ENCODE assay signal across 1 cellular context in genomic region chr9:129110740-129111142, GRCh38.
TF ChIP-seq lines count a peak whose summit lies in the region.

Gene CRAT (minus strand): TSS chr9:129110793. CDS start chr9:129110509, 284 bp downstream.

TF ChIP-seq in K562, 482 proteins besides CTCF, POLR2A, EP300 and RAD21 (continued from another document and continues in another):
- no peak for TF ChIP-seq ZBTB34 (CRISPR knock-in tag; IDR thresholded peaks at IDR 0.05)
- TF ChIP-seq PHF8 (IDR thresholded peaks at IDR 0.05; ENCODE audit: borderline replicate concordance, low read length), result peak; percentile 58; the same call in 1 of the 2 replicates
- peak; percentile 90 for TF ChIP-seq SAP30 (IDR thresholded peaks at IDR 0.05; ENCODE audit: borderline replicate concordance, insufficient read depth, low read depth, low read length, poor library complexity, severe bottlenecking)
- TF ChIP-seq ZNF592 (IDR thresholded peaks at IDR 0.05), result no peak
- peak; percentile 63 for TF ChIP-seq ARID1B (IDR thresholded peaks at IDR 0.05)
- TF ChIP-seq MTA2 (IDR thresholded peaks at IDR 0.05; ENCODE audit: low read depth), result no peak
- 0 out of 2 replicates have a peak, but pooled peaks have one; percentile 21 for TF ChIP-seq CBFA2T3 (IDR thresholded peaks at IDR 0.05)
- no peak for TF ChIP-seq PATZ1 (CRISPR knock-in tag; IDR thresholded peaks at IDR 0.05; ENCODE audit: borderline replicate concordance)
- TF ChIP-seq ZNF184 (CRISPR knock-in tag; IDR thresholded peaks at IDR 0.05), result peak; percentile 84
- no peak for TF ChIP-seq MEF2A (IDR thresholded peaks at IDR 0.05; ENCODE audit: control insufficient read depth, low read depth, low read length)
- peak; percentile 58; the same call in 1 of the 2 replicates for TF ChIP-seq SMARCE1 (IDR thresholded peaks at IDR 0.05)
- TF ChIP-seq MECOM (CRISPR knock-in tag; IDR thresholded peaks at IDR 0.05), result no peak
- TF ChIP-seq HOXB6 (CRISPR knock-in tag; IDR thresholded peaks at IDR 0.05; ENCODE audit: borderline replicate concordance), result no peak
- TF ChIP-seq EGR1 (conservative IDR thresholded peaks at IDR 0.05), result peak; percentile 27; the same call in 1 of the 2 replicates
- peak; percentile 54; the same call in 1 of the 2 replicates for TF ChIP-seq ZNF766 (CRISPR knock-in tag; conservative IDR thresholded peaks at IDR 0.05)
- no peak for TF ChIP-seq FOXP4 (CRISPR knock-in tag; IDR thresholded peaks at IDR 0.05; ENCODE audit: borderline replicate concordance)
- TF ChIP-seq MAZ (CRISPR knock-in tag; conservative IDR thresholded peaks at IDR 0.05 in 1 of 2, IDR thresholded peaks at IDR 0.05 in 1 of 2), result peak in 1 of 2 experiments; percentile 67; a peak in 2 of 4 replicates
- peak; percentile 89 for TF ChIP-seq PML (IDR thresholded peaks at IDR 0.05; ENCODE audit: low read length)
- peak; percentile 82 for TF ChIP-seq PKNOX1 (IDR thresholded peaks at IDR 0.05)
- 0 out of 4 replicates have a peak, but pooled peaks of 1 of the 2 experiments have one; percentile 82 for TF ChIP-seq CSDE1 (IDR thresholded peaks at IDR 0.05)
- TF ChIP-seq ZNF3 (CRISPR knock-in tag; IDR thresholded peaks at IDR 0.05), result no peak
- TF ChIP-seq NR2C2 (CRISPR knock-in tag; IDR thresholded peaks at IDR 0.05), result 0 out of 2 replicates have a peak, but pooled peaks have one; percentile 23
- TF ChIP-seq NR2C2 (tag; IDR thresholded peaks at IDR 0.05), result peak; percentile 69
- TF ChIP-seq POLR2AphosphoS5 (IDR thresholded peaks at IDR 0.05; ENCODE audit: control insufficient read depth, insufficient read depth, low read depth, low read length), result peak; percentile 92
- no peak for TF ChIP-seq CHCHD3 (CRISPR knock-in tag; IDR thresholded peaks at IDR 0.05)
- peak; percentile 11 for TF ChIP-seq RBBP5 (IDR thresholded peaks at IDR 0.05; ENCODE audit: borderline replicate concordance, insufficient read depth, low read length, poor library complexity, severe bottlenecking)
- TF ChIP-seq ZMIZ1 (IDR thresholded peaks at IDR 0.05; ENCODE audit: low read depth in 2 of 2, low read length in 2 of 2), result peak in 1 of 2 experiments; percentile 66; a peak in 2 of 4 replicates
- TF ChIP-seq MXI1 (IDR thresholded peaks at IDR 0.05; ENCODE audit: low read depth, low read length), result no peak; the same call in 1 of the 2 replicates
- peak; percentile 96 for TF ChIP-seq POLR2H (tag; IDR thresholded peaks at IDR 0.05; ENCODE audit: low read depth)
- TF ChIP-seq EP400 (IDR thresholded peaks at IDR 0.05), result peak; percentile 84
- 0 out of 2 replicates have a peak, but pooled peaks have one; percentile 58 for TF ChIP-seq SMAD3 (CRISPR knock-in tag; conservative IDR thresholded peaks at IDR 0.05)
- TF ChIP-seq MTA3 (IDR thresholded peaks at IDR 0.05; ENCODE audit: borderline replicate concordance), result no peak
- peak; percentile 37; the same call in 1 of the 2 replicates for TF ChIP-seq TCF3 (CRISPR knock-in tag; IDR thresholded peaks at IDR 0.05)
- TF ChIP-seq KDM5B (IDR thresholded peaks at IDR 0.05; ENCODE audit: insufficient replicate concordance, low read depth, low read length), result peak; percentile 95
- peak; percentile 99 for TF ChIP-seq POLR2B (IDR thresholded peaks at IDR 0.05; ENCODE audit: low read depth, partially characterized antibody)
- peak; percentile 11; the same call in 1 of the 2 replicates for TF ChIP-seq MYC (IDR thresholded peaks at IDR 0.05; ENCODE audit: low read depth, low read length)
- TF ChIP-seq MYC (CRISPR knock-in tag; IDR thresholded peaks at IDR 0.05; ENCODE audit: borderline replicate concordance, low read depth), result no peak
- no peak for TF ChIP-seq ZNF347 (CRISPR knock-in tag; IDR thresholded peaks at IDR 0.05; ENCODE audit: low read depth)
- TF ChIP-seq THAP12 (CRISPR knock-in tag; IDR thresholded peaks at IDR 0.05), result 0 out of 2 replicates have a peak, but pooled peaks have one; percentile 5
- TF ChIP-seq OTX1 (CRISPR knock-in tag; IDR thresholded peaks at IDR 0.05), result 0 out of 2 replicates have a peak, but pooled peaks have one; percentile 23
